In genomic region chr20:41110012-41110411, GRCh38 we compare ENCODE assay signal across 26 cellular contexts.
"Had no signal": no experiment of that assay in that cellular context is flagged by ENCODE, and none has a peak within 500 bp of the region (broad histone marks: within the 10 kb centered on the region; RNA-seq: fewer than 3 reads in every experiment).

No MANE protein-coding gene starts in this region.

- H3K27ac Mint-ChIP-seq: activated naive CD4-positive, alpha-beta T cell treated with anti-CD3 and anti-CD28 coated beads, Interleukin-2, amount 10 ng/mL, durations not matched to agents 7 days and 5 days; activated naive CD8-positive, alpha-beta T cell treated with anti-CD3 and anti-CD28 coated beads, Interleukin-2, amount 10 ng/mL, durations not matched to agents 7 days and 5 days had no signal

- H3K9me3 ChIP-seq: ascending aorta, esophagus muscularis mucosa, heart left ventricle, lower lobe of right lung, pancreas, psoas muscle, tibial nerve had no signal

- H3K4me3 Mint-ChIP-seq: activated CD4-positive, alpha-beta T cell treated with anti-CD3 and anti-CD28 coated beads, Interleukin-2, amount 10 ng/mL, durations not matched to agents 24 days and 14 days; activated CD8-positive, alpha-beta T cell treated with anti-CD3 and anti-CD28 coated beads for 36 hours; activated naive CD4-positive, alpha-beta T cell treated with anti-CD3 and anti-CD28 coated beads, Interleukin-2, amount 10 ng/mL, durations not matched to agents 7 days and 5 days; activated naive CD8-positive, alpha-beta T cell treated with anti-CD3 and anti-CD28 coated beads, Interleukin-2, amount 10 ng/mL, durations not matched to agents 7 days and 5 days; brain; naive thymus-derived CD8-positive, alpha-beta T cell; neural crest cell had no signal

- ATAC-seq: activated CD8-positive, alpha-beta T cell treated with anti-CD3 and anti-CD28 coated beads for 36 hours; heart left ventricle; left lobe of liver; naive thymus-derived CD8-positive, alpha-beta T cell; pancreas; psoas muscle had no signal

- H3K27me3 Mint-ChIP-seq: activated CD4-positive, alpha-beta T cell treated with anti-CD3 and anti-CD28 coated beads, Interleukin-2, amount 10 ng/mL, durations not matched to agents 24 days and 14 days; activated CD8-positive, alpha-beta T cell treated with anti-CD3 and anti-CD28 coated beads for 36 hours; activated naive CD4-positive, alpha-beta T cell treated with anti-CD3 and anti-CD28 coated beads, Interleukin-2, amount 10 ng/mL, durations not matched to agents 7 days and 5 days; activated naive CD8-positive, alpha-beta T cell treated with anti-CD3 and anti-CD28 coated beads, Interleukin-2, amount 10 ng/mL, durations not matched to agents 7 days and 5 days; brain; naive thymus-derived CD8-positive, alpha-beta T cell had no signal

- H3K27me3 ChIP-seq: ascending aorta, esophagus muscularis mucosa, foreskin keratinocyte, heart left ventricle, pancreas, tibial nerve had no signal

- H3K4me1 ChIP-seq: ascending aorta, esophagus muscularis mucosa, foreskin keratinocyte, heart left ventricle, lower lobe of right lung, pancreas, psoas muscle, tibial nerve had no signal

- H3K27ac ChIP-seq: ascending aorta, esophagus muscularis mucosa, foreskin keratinocyte, heart left ventricle, lower lobe of right lung, pancreas, psoas muscle, tibial nerve had no signal

- H3K4me1 Mint-ChIP-seq: activated naive CD4-positive, alpha-beta T cell treated with anti-CD3 and anti-CD28 coated beads, Interleukin-2, amount 10 ng/mL, durations not matched to agents 7 days and 5 days had no signal

- H3K4me3 ChIP-seq: ascending aorta, esophagus muscularis mucosa, heart left ventricle, lower lobe of right lung, pancreas, psoas muscle, tibial nerve had no signal

- DNase-seq: activated CD4-positive, alpha-beta T cell treated with anti-CD3 and anti-CD28 coated beads, Interleukin-2, amount 10 ng/mL, durations not matched to agents 24 days and 14 days; activated CD4-positive, CD25-positive, alpha-beta regulatory T cell treated with anti-CD3 and anti-CD28 coated beads, Interleukin-2, amount 50 U/mL, for 72 hours; activated CD8-positive, alpha-beta T cell treated with anti-CD3 and anti-CD28 coated beads for 36 hours; activated effector memory CD4-positive, alpha-beta T cell treated with anti-CD3 and anti-CD28 coated beads, Interleukin-2, amount 50 U/mL, for 16 hours; activated naive CD4-positive, alpha-beta T cell treated with anti-CD3 and anti-CD28 coated beads, Interleukin-2, amount 10 ng/mL, durations not matched to agents 7 days and 5 days; activated naive CD8-positive, alpha-beta T cell treated with anti-CD3 and anti-CD28 coated beads, Interleukin-2, amount 10 ng/mL, durations not matched to agents 7 days and 5 days; activated T-cell treated with anti-CD3 and anti-CD28 coated beads, Interleukin-2, amount 50 U/mL, for 48 hours; foreskin keratinocyte; heart left ventricle; lower lobe of right lung; mesenchymal stem cell; naive thymus-derived CD8-positive, alpha-beta T cell; nucleus accumbens; pancreas; psoas muscle; stimulated activated CD4-positive, alpha-beta T cell treated with anti-CD3 and anti-CD28 coated beads, Interleukin-15, amount 100 ng/mL, for 24 hours; stimulated activated CD4-positive, alpha-beta T cell treated with anti-CD3 and anti-CD28 coated beads, Interleukin-2, amount 100 ng/mL, for 24 hours; stimulated activated naive CD4-positive, alpha-beta T cell; T-helper 1 cell; T1000 had no signal

- H3K9me3 Mint-ChIP-seq: activated CD4-positive, alpha-beta T cell treated with anti-CD3 and anti-CD28 coated beads, Interleukin-2, amount 10 ng/mL, durations not matched to agents 24 days and 14 days; activated CD8-positive, alpha-beta T cell treated with anti-CD3 and anti-CD28 coated beads for 36 hours; activated naive CD4-positive, alpha-beta T cell treated with anti-CD3 and anti-CD28 coated beads, Interleukin-2, amount 10 ng/mL, durations not matched to agents 7 days and 5 days; activated naive CD8-positive, alpha-beta T cell treated with anti-CD3 and anti-CD28 coated beads, Interleukin-2, amount 10 ng/mL, durations not matched to agents 7 days and 5 days; brain; naive thymus-derived CD8-positive, alpha-beta T cell; neural crest cell had no signal
